In the genomic region with DNA sequence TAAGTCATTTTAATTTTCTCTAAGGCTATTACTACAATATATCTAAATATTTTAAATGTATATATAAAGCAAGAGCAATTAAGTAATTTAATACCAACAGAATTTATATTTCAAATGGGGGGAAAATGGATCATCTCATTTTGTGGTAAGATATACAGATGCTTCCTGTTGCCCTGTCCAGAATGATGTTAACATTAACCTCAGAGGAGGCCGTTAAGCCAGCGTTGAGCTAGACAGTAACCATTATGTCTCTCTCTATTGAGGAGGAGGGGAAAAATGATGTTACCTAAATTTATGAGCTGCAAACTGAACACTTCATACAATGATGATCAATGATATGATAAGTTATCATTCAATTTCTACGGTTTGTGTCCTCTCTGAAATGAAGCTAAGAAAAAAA, we compare ENCODE assay signal across 1 cellular context.
TF ChIP-seq lines count a peak whose summit lies in the region.

No MANE protein-coding gene starts in this region.

TF ChIP-seq in IMR-90, 13 proteins besides CTCF, POLR2A, EP300 and RAD21:
- TF ChIP-seq MXI1 (IDR thresholded peaks at IDR 0.05; ENCODE audit: borderline replicate concordance, low read depth, low read length) (no peak), BHLHE40 (IDR thresholded peaks at IDR 0.05; ENCODE audit: low read depth, low read length) (no peak), CHD1 (IDR thresholded peaks at IDR 0.05; ENCODE audit: low read depth, low read length) (no peak), RFX5 (IDR thresholded peaks at IDR 0.05; ENCODE audit: low read depth, low read length) (no peak), FOS (IDR thresholded peaks at IDR 0.05; ENCODE audit: low read depth, low read length) (no peak), MAZ (IDR thresholded peaks at IDR 0.05; ENCODE audit: borderline replicate concordance, low read depth, low read length) (no peak), CEBPB (IDR thresholded peaks at IDR 0.05; ENCODE audit: low read depth, low read length) (no peak), SMC3 (IDR thresholded peaks at IDR 0.05; ENCODE audit: low read depth, low read length) (no peak), NFE2L2 (IDR thresholded peaks at IDR 0.05; ENCODE audit: low read depth, low read length) (no peak), MAFK (IDR thresholded peaks at IDR 0.05; ENCODE audit: low read depth, low read length) (no peak), RCOR1 (IDR thresholded peaks at IDR 0.05; ENCODE audit: insufficient replicate concordance, low read length) (no peak)
- TF ChIP-seq, protein P1, sequence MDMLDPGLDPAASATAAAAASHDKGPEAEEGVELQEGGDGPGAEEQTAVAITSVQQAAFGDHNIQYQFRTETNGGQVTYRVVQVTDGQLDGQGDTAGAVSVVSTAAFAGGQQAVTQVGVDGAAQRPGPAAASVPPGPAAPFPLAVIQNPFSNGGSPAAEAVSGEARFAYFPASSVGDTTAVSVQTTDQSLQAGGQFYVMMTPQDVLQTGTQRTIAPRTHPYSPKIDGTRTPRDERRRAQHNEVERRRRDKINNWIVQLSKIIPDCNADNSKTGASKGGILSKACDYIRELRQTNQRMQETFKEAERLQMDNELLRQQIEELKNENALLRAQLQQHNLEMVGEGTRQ (IDR thresholded peaks at IDR 0.05; ENCODE audit: low read depth, low read length) = no peak
- TF ChIP-seq, protein P2, sequence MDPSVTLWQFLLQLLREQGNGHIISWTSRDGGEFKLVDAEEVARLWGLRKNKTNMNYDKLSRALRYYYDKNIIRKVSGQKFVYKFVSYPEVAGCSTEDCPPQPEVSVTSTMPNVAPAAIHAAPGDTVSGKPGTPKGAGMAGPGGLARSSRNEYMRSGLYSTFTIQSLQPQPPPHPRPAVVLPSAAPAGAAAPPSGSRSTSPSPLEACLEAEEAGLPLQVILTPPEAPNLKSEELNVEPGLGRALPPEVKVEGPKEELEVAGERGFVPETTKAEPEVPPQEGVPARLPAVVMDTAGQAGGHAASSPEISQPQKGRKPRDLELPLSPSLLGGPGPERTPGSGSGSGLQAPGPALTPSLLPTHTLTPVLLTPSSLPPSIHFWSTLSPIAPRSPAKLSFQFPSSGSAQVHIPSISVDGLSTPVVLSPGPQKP (IDR thresholded peaks at IDR 0.05; ENCODE audit: borderline replicate concordance, low read depth, low read length) = no peak
